Comparison of ENCODE assay signal across 2 cellular contexts in genomic region chr6:44666324-44666723, GRCh38.
TF ChIP-seq lines count a peak whose summit lies in the region.

No MANE protein-coding gene starts in this region.

TF ChIP-seq in SK-N-SH, 30 proteins besides CTCF, POLR2A, EP300 and RAD21 (continued from another document):
- TF ChIP-seq USF2 (IDR thresholded peaks at IDR 0.05; ENCODE audit: borderline replicate concordance, low read depth, low read length) (no peak), FOSL2 (IDR thresholded peaks at IDR 0.05; ENCODE audit: borderline replicate concordance, low read depth) (no peak), MXI1 (IDR thresholded peaks at IDR 0.05; ENCODE audit: low read depth, low read length) (no peak), JUND (IDR thresholded peaks at IDR 0.05) (no peak), RXRA (IDR thresholded peaks at IDR 0.05; ENCODE audit: borderline replicate concordance, low read depth) (no peak)

TF ChIP-seq in SK-N-SH treated with all-trans-retinoic acid at 6 μM for 48 hours, 23 proteins besides CTCF, POLR2A, EP300 and RAD21 (continued from another document):
- TF ChIP-seq PATZ1 (CRISPR knock-in tag; IDR thresholded peaks at IDR 0.05; ENCODE audit: borderline replicate concordance) (no peak), CSRNP3 (CRISPR knock-in tag; IDR thresholded peaks at IDR 0.05) (no peak), ZNF565 (CRISPR knock-in tag; conservative IDR thresholded peaks at IDR 0.05; ENCODE audit: low read depth) (no peak)
